In the genomic region with DNA sequence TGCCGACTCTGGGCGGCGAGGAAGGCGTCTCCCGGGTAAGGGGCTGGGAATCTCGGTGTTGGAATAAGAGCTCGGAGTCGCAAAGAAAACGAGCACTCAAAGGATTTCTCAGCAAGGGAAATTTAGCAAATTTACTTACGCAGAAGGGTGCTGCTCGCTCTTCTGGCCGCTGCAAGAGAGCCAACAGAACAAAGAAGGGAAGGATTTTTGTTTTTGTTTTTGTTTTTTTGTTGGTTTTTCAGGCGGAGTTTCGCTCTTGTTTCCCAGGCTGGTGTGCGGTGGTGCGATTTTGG, we compare ENCODE assay signal across 9 cellular contexts. TPM values are rescaled to one million over a fixed set of nuclear protein-coding genes. Genes with fewer than 3 reads are reported as not detected.
A peak's percentile ranks its signal among the peaks of the same experiment; 100 is the strongest.
DNase-seq lines count a peak whose midpoint lies in the region; ATAC-seq and TF ChIP-seq lines count a peak whose summit lies in the region.
"Had no signal": no experiment of that assay in that cellular context is flagged by ENCODE, and none has a peak within 500 bp of the region (broad histone marks: within the 10 kb centered on the region; RNA-seq: fewer than 3 reads in every experiment).

No MANE protein-coding gene starts in this region.

- no peaks in the 10 kb centered on the region for H3K9me3 Mint-ChIP-seq in stimulated activated naive CD8-positive, alpha-beta T cell treated with anti-CD3 and anti-CD28 coated beads, Interleukin-15, Interleukin-2, amounts not matched to agents 100 ng/mL and 50 ng/mL, for 24 hours

- peaks cover 47% of the 10 kb centered on the region for H3K4me1 Mint-ChIP-seq in stimulated activated naive CD8-positive, alpha-beta T cell treated with anti-CD3 and anti-CD28 coated beads, Interleukin-15, Interleukin-2, amounts not matched to agents 100 ng/mL and 50 ng/mL, for 24 hours (ENCODE audit: low read depth)

- H3K27me3 Mint-ChIP-seq in stimulated activated naive CD8-positive, alpha-beta T cell treated with anti-CD3 and anti-CD28 coated beads, Interleukin-15, Interleukin-2, amounts not matched to agents 100 ng/mL and 50 ng/mL, for 24 hours: no peaks in the 10 kb centered on the region

- peak overlapping the region; percentile 73 to 92 for H3K4me3 ChIP-seq in cardiac fibroblast (replicated peaks in 1 of 2; ENCODE audit: low read depth in 2 of 2, low read length in 2 of 2)
- H3K4me3 ChIP-seq in mucosa of descending colon: peak overlapping the region; percentile 86

- intact Hi-C loops in mucosa of descending colon (cut with DNase I, micrococcal nuclease): loop anchor here in 1 of 2 donors (10.0 kb wide), 1 partner anchor 114 kb away; no protein-coding TSS in a partner anchor

- H3K36me3 Mint-ChIP-seq in stimulated activated naive CD8-positive, alpha-beta T cell treated with anti-CD3 and anti-CD28 coated beads, Interleukin-15, Interleukin-2, amounts not matched to agents 100 ng/mL and 50 ng/mL, for 24 hours (ENCODE audit: low read depth): peaks cover 16% of the 10 kb centered on the region

- TF ChIP-seq CTCF in cardiac fibroblast (IDR thresholded peaks at IDR 0.05; ENCODE audit: low read depth, low read length) (no peak), mucosa of descending colon (IDR thresholded peaks at IDR 0.05) (no peak)

- H3K4me3 Mint-ChIP-seq in stimulated activated naive CD8-positive, alpha-beta T cell treated with anti-CD3 and anti-CD28 coated beads, Interleukin-15, Interleukin-2, amounts not matched to agents 100 ng/mL and 50 ng/mL, for 24 hours: peak overlapping the region; percentile 92

- no peak for ATAC-seq in stimulated activated naive CD8-positive, alpha-beta T cell treated with anti-CD3 and anti-CD28 coated beads, Interleukin-15, Interleukin-2, amounts not matched to agents 100 U/mL and 50 U/mL, for 24 hours
- ATAC-seq in mucosa of descending colon: no peak
- ATAC-seq in HG02981 (IDR thresholded peaks at IDR 0.05; ENCODE audit: unreplicated experiment): no peak
- ATAC-seq in GM18511 (IDR thresholded peaks at IDR 0.05; ENCODE audit: unreplicated experiment): no peak

- no peaks in the 10 kb centered on the region for H3K9me3 ChIP-seq in mucosa of descending colon

- H3K4me1 ChIP-seq in mucosa of descending colon (ENCODE audit: low read depth): peaks cover 27% of the 10 kb centered on the region

- H3K27ac Mint-ChIP-seq in stimulated activated naive CD8-positive, alpha-beta T cell treated with anti-CD3 and anti-CD28 coated beads, Interleukin-15, Interleukin-2, amounts not matched to agents 100 ng/mL and 50 ng/mL, for 24 hours: peak overlapping the region; percentile 93

- DNase-seq in stimulated activated naive CD8-positive, alpha-beta T cell treated with anti-CD3 and anti-CD28 coated beads, Interleukin-15, Interleukin-2, amounts not matched to agents 100 U/mL and 50 U/mL, for 24 hours: no peak
- DNase-seq in cardiac fibroblast (ENCODE audit: low read depth in 2 of 2) (no peak), mucosa of descending colon (no peak), SW 1271 (lab: John Stamatoyannopoulos, UW) (no peak), hepatic stellate cell (ENCODE audit: low spot score) (no peak)

- H3K36me3 ChIP-seq in mucosa of descending colon (ENCODE audit: low read depth): no peaks in the 10 kb centered on the region

RNA-seq across cellular contexts. Expression of gene GTF3C5, which starts 0.3 kb away (rescaled TPM):
- total RNA-seq in mucosa of descending colon: 10 to 100 TPM; 45.8 to 53.6 (median 52.2) TPM

RNA-seq across cellular contexts. Expression of gene CEL, which starts 30.7 kb away (rescaled TPM):
- total RNA-seq in mucosa of descending colon: 1 to 10 TPM in 2 of 3 donors, under 1 TPM in 1; 0.87 to 1.6 (median 1.4) TPM

RNA-seq across cellular contexts. Expression of gene GFI1B, which starts 52.6 kb away (rescaled TPM):
- 1 to 10 TPM; 1.4 to 2.6 (median 1.5) TPM for total RNA-seq in mucosa of descending colon
- total RNA-seq: glomerular endothelial cell had no signal
